36 cellular contexts compared by ENCODE assay signal in genomic region chrX:73839152-73839551, GRCh38. TPM values are rescaled to one million over a fixed set of nuclear protein-coding genes. Genes with fewer than 3 reads are reported as not detected.
"Had no signal": no experiment of that assay in that cellular context is flagged by ENCODE, and none has a peak within 500 bp of the region (broad histone marks: within the 10 kb centered on the region; RNA-seq: fewer than 3 reads in every experiment).

No MANE protein-coding gene starts in this region.

- H3K36me3 ChIP-seq: adrenal gland, breast epithelium, cardiac muscle cell, colonic mucosa, esophagus squamous epithelium, gastroesophageal sphincter, WERI-Rb-1 had no signal

- H3K4me1 ChIP-seq: breast epithelium, colonic mucosa, gastroesophageal sphincter had no signal

- H3K27ac ChIP-seq: adrenal gland, breast epithelium, cardiac muscle cell, colonic mucosa, epithelial cell of prostate, esophagus squamous epithelium, gastroesophageal sphincter, heart right ventricle, WERI-Rb-1 had no signal

- DNase-seq: activated CD4-positive, alpha-beta memory T cell treated with anti-CD3 and anti-CD28 coated beads for 36 hours; activated CD4-positive, alpha-beta T cell treated with anti-CD3 and anti-CD28 coated beads for 36 hours; activated CD4-positive, alpha-beta T cell treated with anti-CD3 and anti-CD28 coated beads, Interleukin-2, amount 10 ng/mL, durations not matched to agents 24 days and 14 days; activated CD4-positive, CD25-positive, alpha-beta regulatory T cell; activated CD4-positive, CD25-positive, alpha-beta regulatory T cell treated with anti-CD3 and anti-CD28 coated beads, Interleukin-2, amount 50 U/mL, for 72 hours; activated CD8-positive, alpha-beta memory T cell treated with anti-CD3 and anti-CD28 coated beads, Interleukin-2, amount 10 ng/mL, durations not matched to agents 7 days and 5 days; activated CD8-positive, alpha-beta memory T cell treated with anti-CD3 and anti-CD28 coated beads, Interleukin-2, amount 50 U/mL, for 4 hours; activated CD8-positive, alpha-beta T cell treated with anti-CD3 and anti-CD28 coated beads, Interleukin-2, amount 10 ng/mL, durations not matched to agents 7 days and 5 days; activated effector memory CD4-positive, alpha-beta T cell treated with anti-CD3 and anti-CD28 coated beads, Interleukin-2, amount 50 U/mL, for 16 hours; activated naive CD4-positive, alpha-beta T cell treated with anti-CD3 and anti-CD28 coated beads for 36 hours; activated naive CD8-positive, alpha-beta T cell treated with anti-CD3 and anti-CD28 coated beads for 36 hours; activated naive CD8-positive, alpha-beta T cell treated with anti-CD3 and anti-CD28 coated beads, Interleukin-2, amount 50 U/mL, for 24 hours; activated T-cell treated with anti-CD3 and anti-CD28 coated beads, Interleukin-2, amount 50 U/mL, for 1 hour; activated T-cell treated with anti-CD3 and anti-CD28 coated beads, Interleukin-2, amount 50 U/mL, for 48 hours; adrenal gland; amygdala; aorta; central memory CD4-positive, alpha-beta T cell; cerebellar nuclear complex; colonic mucosa; effector CD8-positive, alpha-beta T cell; esophagus squamous epithelium; foreskin melanocyte; heart right ventricle; T-helper 17 cell; T1000; WERI-Rb-1 had no signal

- H3K9me3 ChIP-seq: adrenal gland, breast epithelium, colonic mucosa, esophagus squamous epithelium, gastroesophageal sphincter, heart right ventricle had no signal

- H3K4me3 ChIP-seq: adrenal gland, breast epithelium, cardiac muscle cell, colonic mucosa, esophagus squamous epithelium, gastroesophageal sphincter, heart right ventricle had no signal

- ATAC-seq: activated CD4-positive, alpha-beta T cell treated with anti-CD3 and anti-CD28 coated beads for 36 hours; activated CD8-positive, alpha-beta memory T cell treated with anti-CD3 and anti-CD28 coated beads, Interleukin-2, amount 10 ng/mL, durations not matched to agents 7 days and 5 days; activated CD8-positive, alpha-beta T cell treated with anti-CD3 and anti-CD28 coated beads, Interleukin-2, amount 10 ng/mL, durations not matched to agents 7 days and 5 days; activated naive CD8-positive, alpha-beta T cell treated with anti-CD3 and anti-CD28 coated beads, Interleukin-2, amount 50 U/mL, for 24 hours; gastroesophageal sphincter; heart right ventricle; T-helper 17 cell had no signal

- FAIRE-seq: endometrium, endothelial cell of umbilical vein had no signal

- H3K27me3 ChIP-seq: adrenal gland, breast epithelium, cardiac muscle cell, colonic mucosa, esophagus squamous epithelium, gastroesophageal sphincter, heart right ventricle had no signal

RNA-seq across cellular contexts. Expression of gene XIST, which starts 13.4 kb away (rescaled TPM):
- total RNA-seq: activated CD4-positive, alpha-beta memory T cell treated with anti-CD3 and anti-CD28 coated beads for 36 hours; activated CD4-positive, alpha-beta T cell treated with anti-CD3 and anti-CD28 coated beads for 36 hours; activated CD4-positive, alpha-beta T cell treated with anti-CD3 and anti-CD28 coated beads, Interleukin-2, amount 10 ng/mL, durations not matched to agents 24 days and 14 days; activated CD8-positive, alpha-beta memory T cell treated with anti-CD3 and anti-CD28 coated beads for 36 hours; activated CD8-positive, alpha-beta memory T cell treated with anti-CD3 and anti-CD28 coated beads, Interleukin-2, amount 10 ng/mL, durations not matched to agents 7 days and 5 days; activated CD8-positive, alpha-beta T cell treated with anti-CD3 and anti-CD28 coated beads, Interleukin-2, amount 10 ng/mL, durations not matched to agents 7 days and 5 days; activated naive CD4-positive, alpha-beta T cell treated with anti-CD3 and anti-CD28 coated beads for 36 hours; activated naive CD8-positive, alpha-beta T cell treated with anti-CD3 and anti-CD28 coated beads for 36 hours; activated T-helper 1 cell treated with anti-CD3 and anti-CD28 coated beads, Interleukin-12 subunit alpha, Interleukin-12 subunit beta, Interleukin-2, Interleukin-4 antibody, amounts not matched to agents 30 ng/mL and 10 ng/mL and 1 ng/mL, durations not matched to agents 14 hours and 24 hours and 36 hours; activated T-helper 2 cell treated with anti-CD3 and anti-CD28 coated beads, Interferon-gamma antibody, Interleukin-2, Interleukin-4, amounts not matched to agents 10 μg/mL and 5 μg/mL and 100 μg/mL, durations not matched to agents 14 hours and 24 hours and 36 hours; cardiac muscle cell; T-helper 17 cell had no signal
- polyA plus RNA-seq: cardiac muscle cell had no signal
